ENCODE assay signal across 8 cellular contexts in genomic region chr13:19960673-19961015, GRCh38. TPM values are rescaled to one million over a fixed set of nuclear protein-coding genes. Genes with fewer than 3 reads are reported as not detected.
DNase-seq lines count a peak whose midpoint lies in the region; ATAC-seq and TF ChIP-seq lines count a peak whose summit lies in the region.

No MANE protein-coding gene starts in this region.

- intact Hi-C loops in left lung (cut with DNase I): no loop called here

- peak overlapping the region; percentile 99 for H3K4me3 Mint-ChIP-seq in activated naive CD4-positive, alpha-beta T cell treated with anti-CD3 and anti-CD28 coated beads, Interleukin-2, amount 10 ng/mL, durations not matched to agents 7 days and 5 days
- peak overlapping the region; percentile 98 for H3K4me3 Mint-ChIP-seq in activated CD4-positive, alpha-beta memory T cell treated with anti-CD3 and anti-CD28 coated beads, Interleukin-2, amount 10 ng/mL, durations not matched to agents 7 days and 5 days

- H3K4me3 ChIP-seq in hepatocyte (peak overlapping the region; percentile 1), suprapubic skin (peak overlapping the region; percentile 70), left lung (peak overlapping the region in 1 of 2 donors; percentile 89)

- H3K27me3 ChIP-seq in hepatocyte: no peaks in the 10 kb centered on the region
- no peaks in the 10 kb centered on the region for H3K27me3 ChIP-seq in suprapubic skin
- H3K27me3 ChIP-seq in left lung: no peaks in the 10 kb centered on the region

- peaks cover 18% of the 10 kb centered on the region for H3K36me3 Mint-ChIP-seq in activated naive CD4-positive, alpha-beta T cell treated with anti-CD3 and anti-CD28 coated beads, Interleukin-2, amount 10 ng/mL, durations not matched to agents 7 days and 5 days
- H3K36me3 Mint-ChIP-seq in activated CD4-positive, alpha-beta memory T cell treated with anti-CD3 and anti-CD28 coated beads, Interleukin-2, amount 10 ng/mL, durations not matched to agents 7 days and 5 days (ENCODE audit: low read depth): peaks cover 30% of the 10 kb centered on the region

- CTCF ChIA-PET in activated naive CD4-positive, alpha-beta T cell treated with anti-CD3 and anti-CD28 coated beads, Interleukin-2, amount 10 ng/mL, durations not matched to agents 7 days and 5 days (lab: Charles Lee): interaction anchor here (0.7 to 1.2 kb wide), 2 partner anchors 11 to 299 kb away, joined by 3 to 4 read pairs; no protein-coding TSS in a partner anchor
- CTCF ChIA-PET in activated CD4-positive, alpha-beta memory T cell treated with anti-CD3 and anti-CD28 coated beads, Interleukin-2, amount 10 ng/mL, durations not matched to agents 7 days and 5 days (lab: Charles Lee): interaction anchor here (0.9 to 1.3 kb wide), 9 partner anchors 10 to 180 kb away, joined by 3 to 10 read pairs (median 3); no protein-coding TSS in a partner anchor

- peaks cover under 1% of the 10 kb centered on the region for H3K27me3 Mint-ChIP-seq in activated naive CD4-positive, alpha-beta T cell treated with anti-CD3 and anti-CD28 coated beads, Interleukin-2, amount 10 ng/mL, durations not matched to agents 7 days and 5 days
- H3K27me3 Mint-ChIP-seq in activated CD4-positive, alpha-beta memory T cell treated with anti-CD3 and anti-CD28 coated beads, Interleukin-2, amount 10 ng/mL, durations not matched to agents 7 days and 5 days: peaks cover 8% of the 10 kb centered on the region

- no peak overlapping the region for H3K27ac ChIP-seq in hepatocyte
- H3K27ac ChIP-seq in suprapubic skin: peak overlapping the region; percentile 95
- peak overlapping the region in 1 of 2 donors; percentile 97 for H3K27ac ChIP-seq in left lung
- no peak overlapping the region for H3K27ac ChIP-seq in substantia nigra (ENCODE audit: low read depth, low read length, poor library complexity, severe bottlenecking)

- H3K9me3 Mint-ChIP-seq in activated naive CD4-positive, alpha-beta T cell treated with anti-CD3 and anti-CD28 coated beads, Interleukin-2, amount 10 ng/mL, durations not matched to agents 7 days and 5 days: no peaks in the 10 kb centered on the region
- H3K9me3 Mint-ChIP-seq in activated CD4-positive, alpha-beta memory T cell treated with anti-CD3 and anti-CD28 coated beads, Interleukin-2, amount 10 ng/mL, durations not matched to agents 7 days and 5 days: no peaks in the 10 kb centered on the region

- H3K9me2 ChIP-seq in hepatocyte (replicated peaks; ENCODE audit: insufficient read depth): no peaks in the 10 kb centered on the region

- H3K4me1 ChIP-seq in hepatocyte (ENCODE audit: insufficient read depth) (peaks cover 18% of the 10 kb centered on the region), suprapubic skin (peaks cover 28% of the 10 kb centered on the region), left lung (peaks cover 20 to 50% of the 10 kb centered on the region in 2 donors)

- TF ChIP-seq EP300 in suprapubic skin (IDR thresholded peaks at IDR 0.05): no peak

- no peak for TF ChIP-seq CTCF in hepatocyte (IDR thresholded peaks at IDR 0.05; ENCODE audit: poor library complexity)
- TF ChIP-seq CTCF in suprapubic skin (IDR thresholded peaks at IDR 0.05): no peak
- TF ChIP-seq CTCF in left lung (IDR thresholded peaks at IDR 0.05): no peak

- no peak overlapping the region for H2AFZ ChIP-seq in hepatocyte

- ATAC-seq in left lung: no peak

- H3K9me3 ChIP-seq in hepatocyte (ENCODE audit: low read depth) (no peaks in the 10 kb centered on the region), suprapubic skin (no peaks in the 10 kb centered on the region), left lung (no peaks in the 10 kb centered on the region)

- H3K36me3 ChIP-seq in hepatocyte (replicated peaks; ENCODE audit: insufficient read depth, low read depth) (no peaks in the 10 kb centered on the region), suprapubic skin (no peaks in the 10 kb centered on the region), left lung (peaks cover 0 to 12% of the 10 kb centered on the region in 2 donors)

- peaks cover 58% of the 10 kb centered on the region for H3K79me2 ChIP-seq in hepatocyte

- WGBS in hepatocyte (ENCODE audit: low lambda C conversion rate, missing lambda C conversion rate): 87% methylated on average over 2 of the region's 2 CpGs
- WGBS in suprapubic skin: 75% methylated on average over 2 of the region's 2 CpGs

- H4K20me1 ChIP-seq in hepatocyte (ENCODE audit: insufficient read depth, poor library complexity, severe bottlenecking): peaks cover 51% of the 10 kb centered on the region

- POLR2A ChIA-PET in activated CD4-positive, alpha-beta memory T cell treated with anti-CD3 and anti-CD28 coated beads, Interleukin-2, amount 10 ng/mL, durations not matched to agents 7 days and 5 days (lab: Charles Lee): interaction anchor here (1.1 kb wide), 6 partner anchors 88 to 328 kb away, joined by 3 to 20 read pairs (median 5); partner anchors contain the start of genes PSPC1 and ZMYM5

- no peak for DNase-seq in activated naive CD4-positive, alpha-beta T cell treated with anti-CD3 and anti-CD28 coated beads, Interleukin-2, amount 10 ng/mL, durations not matched to agents 7 days and 5 days
- no peak for DNase-seq in activated naive CD4-positive, alpha-beta T cell (lab: John Stamatoyannopoulos, UW)
- DNase-seq in activated CD4-positive, alpha-beta memory T cell treated with anti-CD3 and anti-CD28 coated beads, Interleukin-2, amount 10 ng/mL, durations not matched to agents 7 days and 5 days: no peak
- no peak for DNase-seq in hepatocyte (ENCODE audit: low spot score)
- no peak for DNase-seq in suprapubic skin (ENCODE audit: low spot score in 2 of 2)
- no peak for DNase-seq in cerebellar nuclear complex (lab: John Stamatoyannopoulos, UW)
- DNase-seq in left lung: no peak
- DNase-seq in substantia nigra (lab: John Stamatoyannopoulos, UW): no peak

- TF ChIP-seq POLR2A in suprapubic skin (IDR thresholded peaks at IDR 0.05): no peak

- peaks cover 34% of the 10 kb centered on the region for H3K4me1 Mint-ChIP-seq in activated naive CD4-positive, alpha-beta T cell treated with anti-CD3 and anti-CD28 coated beads, Interleukin-2, amount 10 ng/mL, durations not matched to agents 7 days and 5 days
- peaks cover 29% of the 10 kb centered on the region for H3K4me1 Mint-ChIP-seq in activated CD4-positive, alpha-beta memory T cell treated with anti-CD3 and anti-CD28 coated beads, Interleukin-2, amount 10 ng/mL, durations not matched to agents 7 days and 5 days

- peak overlapping the region; percentile 90 for H3K4me2 ChIP-seq in hepatocyte

- H3K27ac Mint-ChIP-seq in activated naive CD4-positive, alpha-beta T cell treated with anti-CD3 and anti-CD28 coated beads, Interleukin-2, amount 10 ng/mL, durations not matched to agents 7 days and 5 days: peak overlapping the region; percentile 99
- H3K27ac Mint-ChIP-seq in activated CD4-positive, alpha-beta memory T cell treated with anti-CD3 and anti-CD28 coated beads, Interleukin-2, amount 10 ng/mL, durations not matched to agents 7 days and 5 days: peak overlapping the region; percentile 99

RNA-seq across cellular contexts. Expression of gene ZMYM2, which starts 2.1 kb away (rescaled TPM):
- 10 to 100 TPM; 61.8 TPM for total RNA-seq in activated CD4-positive, alpha-beta memory T cell treated with anti-CD3 and anti-CD28 coated beads, Interleukin-2, amount 10 ng/mL, durations not matched to agents 7 days and 5 days
- 86.1 and 91.1 TPM in 2 replicates for total RNA-seq in hepatocyte
- polyA plus RNA-seq in hepatocyte: 25.2 and 29.8 TPM in 2 replicates
- 100 to 1,000 TPM in 1 of 4 donors, 10 to 100 TPM in 3; 44.5 to 217 (median 57.0) TPM for total RNA-seq in suprapubic skin
- 10 to 100 TPM; 64.8 to 67.8 TPM for total RNA-seq in left lung
